In genomic region chr13:46146898-46147297, GRCh38 we compare ENCODE assay signal across 8 cellular contexts. TPM values are rescaled to one million over a fixed set of nuclear protein-coding genes. Genes with fewer than 3 reads are reported as not detected.
DNase-seq lines count a peak whose midpoint lies in the region; ATAC-seq and TF ChIP-seq lines count a peak whose summit lies in the region.

No MANE protein-coding gene starts in this region.

- H3K27ac Mint-ChIP-seq in MCF 10A (ENCODE audit: low read depth, unreplicated experiment) (no peak overlapping the region), type B pancreatic cell (no peak overlapping the region)

- H3K4me3 Mint-ChIP-seq in MCF 10A (ENCODE audit: unreplicated experiment) (no peak overlapping the region), type B pancreatic cell (no peak overlapping the region)

- TF ChIP-seq CTCF in MCF 10A (IDR thresholded peaks at IDR 0.05; ENCODE audit: unreplicated experiment) (peak; percentile 24), breast epithelium (IDR thresholded peaks at IDR 0.05) (peak in 1 of 3 donors; percentile 30), type B pancreatic cell (conservative IDR thresholded peaks at IDR 0.05) (peak; percentile 65)

- intact Hi-C loops in MCF 10A (cut with micrococcal nuclease) = loop anchor here (5.0 kb wide), 1 partner anchor 170 kb away; no protein-coding TSS in a partner anchor
- intact Hi-C loops in breast epithelium (cut with DNase I; ENCODE audit: low total_unique reads) = no loop called here

- no peaks in the 10 kb centered on the region for H3K36me3 ChIP-seq in breast epithelium

- no peaks in the 10 kb centered on the region for H3K27me3 ChIP-seq in breast epithelium

- BruUV-seq in MCF 10A (replicated peaks; lab: Mats Ljungman, UMichigan) = no TSS peak

- H3K27ac ChIP-seq in breast epithelium = no peak overlapping the region

- peaks cover 35% of the 10 kb centered on the region for H3K27me3 Mint-ChIP-seq in MCF 10A (ENCODE audit: insufficient read depth, unreplicated experiment)
- no peaks in the 10 kb centered on the region for H3K27me3 Mint-ChIP-seq in type B pancreatic cell

- H3K4me1 Mint-ChIP-seq in MCF 10A (ENCODE audit: insufficient read depth, unreplicated experiment) (no peaks in the 10 kb centered on the region), type B pancreatic cell (ENCODE audit: unreplicated experiment) (peaks cover 15% of the 10 kb centered on the region)

- no peaks in the 10 kb centered on the region for H3K4me1 ChIP-seq in breast epithelium

- CTCF ChIA-PET in MCF 10A (lab: Yijun Ruan, JAX) = no interaction called here

- H3K4me3 ChIP-seq in breast epithelium = no peak overlapping the region

- ATAC-seq in SK-N-SH treated with all-trans-retinoic acid at 6 μM for 48 hours = peak; percentile 68; the same call in 2 of the 3 replicates
- no peak for ATAC-seq in GM21423 (IDR thresholded peaks at IDR 0.05; ENCODE audit: unreplicated experiment)

- POLR2A ChIA-PET in MCF 10A (lab: Yijun Ruan, JAX) = no interaction called here

- DNase-seq in MCF 10A (ENCODE audit: unreplicated experiment) = no peak
- DNase-seq in breast epithelium (ENCODE audit: low spot score in 2 of 2) = no peak
- peak; percentile 21 for DNase-seq in hepatic stellate cell (ENCODE audit: low spot score)
- DNase-seq in type B pancreatic cell (ENCODE audit: extremely low spot score, unreplicated experiment) = no peak
- DNase-seq in NCI-H1436 treated with DMSO at 0.1 percent for 48 hours (lab: John Stamatoyannopoulos, UW) = no peak
- no peak for DNase-seq in SHP77 (lab: John Stamatoyannopoulos, UW)

- TF ChIP-seq POLR2A in breast epithelium (IDR thresholded peaks at IDR 0.05) = no peak

- H3K9me3 Mint-ChIP-seq in MCF 10A (ENCODE audit: unreplicated experiment) = no peaks in the 10 kb centered on the region
- no peaks in the 10 kb centered on the region for H3K9me3 Mint-ChIP-seq in type B pancreatic cell

- H3K36me3 Mint-ChIP-seq in MCF 10A (ENCODE audit: insufficient read depth, unreplicated experiment) = no peaks in the 10 kb centered on the region
- peaks cover 12% of the 10 kb centered on the region for H3K36me3 Mint-ChIP-seq in type B pancreatic cell

- H3K9me3 ChIP-seq in breast epithelium = no peaks in the 10 kb centered on the region

TF ChIP-seq in SK-N-SH treated with all-trans-retinoic acid at 6 μM for 48 hours, 23 proteins besides CTCF, POLR2A, EP300 and RAD21:
- no peak for TF ChIP-seq ZFP3 (CRISPR knock-in tag; IDR thresholded peaks at IDR 0.05)
- TF ChIP-seq, protein P1, sequence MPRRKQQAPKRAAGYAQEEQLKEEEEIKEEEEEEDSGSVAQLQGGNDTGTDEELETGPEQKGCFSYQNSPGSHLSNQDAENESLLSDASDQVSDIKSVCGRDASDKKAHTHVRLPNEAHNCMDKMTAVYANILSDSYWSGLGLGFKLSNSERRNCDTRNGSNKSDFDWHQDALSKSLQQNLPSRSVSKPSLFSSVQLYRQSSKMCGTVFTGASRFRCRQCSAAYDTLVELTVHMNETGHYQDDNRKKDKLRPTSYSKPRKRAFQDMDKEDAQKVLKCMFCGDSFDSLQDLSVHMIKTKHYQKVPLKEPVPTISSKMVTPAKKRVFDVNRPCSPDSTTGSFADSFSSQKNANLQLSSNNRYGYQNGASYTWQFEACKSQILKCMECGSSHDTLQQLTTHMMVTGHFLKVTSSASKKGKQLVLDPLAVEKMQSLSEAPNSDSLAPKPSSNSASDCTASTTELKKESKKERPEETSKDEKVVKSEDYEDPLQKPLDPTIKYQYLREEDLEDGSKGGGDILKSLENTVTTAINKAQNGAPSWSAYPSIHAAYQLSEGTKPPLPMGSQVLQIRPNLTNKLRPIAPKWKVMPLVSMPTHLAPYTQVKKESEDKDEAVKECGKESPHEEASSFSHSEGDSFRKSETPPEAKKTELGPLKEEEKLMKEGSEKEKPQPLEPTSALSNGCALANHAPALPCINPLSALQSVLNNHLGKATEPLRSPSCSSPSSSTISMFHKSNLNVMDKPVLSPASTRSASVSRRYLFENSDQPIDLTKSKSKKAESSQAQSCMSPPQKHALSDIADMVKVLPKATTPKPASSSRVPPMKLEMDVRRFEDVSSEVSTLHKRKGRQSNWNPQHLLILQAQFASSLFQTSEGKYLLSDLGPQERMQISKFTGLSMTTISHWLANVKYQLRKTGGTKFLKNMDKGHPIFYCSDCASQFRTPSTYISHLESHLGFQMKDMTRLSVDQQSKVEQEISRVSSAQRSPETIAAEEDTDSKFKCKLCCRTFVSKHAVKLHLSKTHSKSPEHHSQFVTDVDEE (CRISPR knock-in tag; IDR thresholded peaks at IDR 0.05) = no peak
- no peak for TF ChIP-seq ARNTL (CRISPR knock-in tag; IDR thresholded peaks at IDR 0.05; ENCODE audit: borderline replicate concordance, low read depth)
- no peak for TF ChIP-seq CSRNP3 (CRISPR knock-in tag; IDR thresholded peaks at IDR 0.05)
- no peak for TF ChIP-seq PPARA (CRISPR knock-in tag; IDR thresholded peaks at IDR 0.05; ENCODE audit: borderline replicate concordance)
- TF ChIP-seq GLIS3 (CRISPR knock-in tag; IDR thresholded peaks at IDR 0.05) = no peak
- no peak for TF ChIP-seq ZNF70 (CRISPR knock-in tag; IDR thresholded peaks at IDR 0.05)
- no peak for TF ChIP-seq ZNF565 (CRISPR knock-in tag; conservative IDR thresholded peaks at IDR 0.05; ENCODE audit: low read depth)
- no peak for TF ChIP-seq OSR1 (CRISPR knock-in tag; IDR thresholded peaks at IDR 0.05)
- TF ChIP-seq CREB5 (CRISPR knock-in tag; IDR thresholded peaks at IDR 0.05; ENCODE audit: low read depth) = no peak
- no peak for TF ChIP-seq TCF4 (CRISPR knock-in tag; IDR thresholded peaks at IDR 0.05; ENCODE audit: borderline replicate concordance)
- TF ChIP-seq ISL1 (CRISPR knock-in tag; IDR thresholded peaks at IDR 0.05) = no peak
- no peak for TF ChIP-seq ZFP30 (CRISPR knock-in tag; IDR thresholded peaks at IDR 0.05)
- no peak for TF ChIP-seq ESRRG (CRISPR knock-in tag; IDR thresholded peaks at IDR 0.05)
- TF ChIP-seq SNAI2 (CRISPR knock-in tag; IDR thresholded peaks at IDR 0.05) = no peak
- TF ChIP-seq RARB (CRISPR knock-in tag; IDR thresholded peaks at IDR 0.05) = no peak

RNA-seq across cellular contexts. Expression of gene LCP1, which starts 35.1 kb away (rescaled TPM):
- total RNA-seq in MCF 10A (2022) (0.88 and 0.89 TPM in 2 replicates), breast epithelium (10 to 100 TPM; 28.2 to 94.9 (median 61.3) TPM), type B pancreatic cell (ENCODE audit: low replicate concordance) (43.3 and 157 TPM in 2 replicates)

RNA-seq across cellular contexts. Expression of gene CPB2, which starts 42.1 kb away (rescaled TPM):
- not detected in 2 replicates for total RNA-seq in MCF 10A (2022)
- total RNA-seq in breast epithelium = not detected
- total RNA-seq in type B pancreatic cell (ENCODE audit: low replicate concordance) = 0.19 and 0.31 TPM in 2 replicates

Comparison
In these comparisons a context has a peak if more than half of its experiments do, and no peak if none do; other contexts are left out.
1. RNA of gene LCP1, which starts 35.1 kb away (total RNA-seq): 28.2 to 94.9 TPM in breast epithelium and 43.3 to 157 TPM in type B pancreatic cell; 0.88 to 0.89 TPM in MCF 10A; every median in the first group is over 10 times any median in the second.